Comparison of ENCODE assay signal across 8 cellular contexts in genomic region chr12:39272934-39273770, GRCh38.
DNase-seq lines count a peak whose midpoint lies in the region; ATAC-seq, FAIRE-seq and TF ChIP-seq lines count a peak whose summit lies in the region.

No MANE protein-coding gene starts in this region.

- no peak for TF ChIP-seq EP300 in suprapubic skin (IDR thresholded peaks at IDR 0.05)

- WGBS in thyroid gland, 2 donors = 24% methylated on average over 8 of the region's 8 CpGs
- 24% methylated on average over 8 of the region's 8 CpGs for WGBS in suprapubic skin

- H3K27ac ChIP-seq in thyroid gland (peak overlapping the region in 2 of 3 donors; percentile 1 to 32), suprapubic skin (no peak overlapping the region)

- TF ChIP-seq POLR2A in thyroid gland (IDR thresholded peaks at IDR 0.05) = no peak
- no peak for TF ChIP-seq POLR2A in suprapubic skin (IDR thresholded peaks at IDR 0.05)

- H3K9me3 ChIP-seq in thyroid gland (no peaks in the 10 kb centered on the region), suprapubic skin (no peaks in the 10 kb centered on the region)

- FAIRE-seq in islet of Langerhans (lab: Jason Lieb, UNC) = peak; percentile 99

- in situ Hi-C loops in astrocyte of the cerebellum (cut with HindIII; ENCODE audit: low sequenced_read_pairs) = no loop called here

- no peaks in the 10 kb centered on the region for H3K27me3 ChIP-seq in thyroid gland
- H3K27me3 ChIP-seq in suprapubic skin = no peaks in the 10 kb centered on the region

- ATAC-seq in GM21526 (IDR thresholded peaks at IDR 0.05; ENCODE audit: low FRiP score, unreplicated experiment) (peak; percentile 51), GM21737 (IDR thresholded peaks at IDR 0.05; ENCODE audit: unreplicated experiment) (no peak)

- H3K4me1 ChIP-seq in thyroid gland (peaks cover 15 to 18% of the 10 kb centered on the region in 2 donors), suprapubic skin (no peaks in the 10 kb centered on the region)

- TF ChIP-seq CTCF in astrocyte of the cerebellum (IDR thresholded peaks at IDR 0.05; ENCODE audit: low read depth, low read length, missing control alignments) (peak; percentile 73), thyroid gland (IDR thresholded peaks at IDR 0.05) (peak; percentile 19 to 72 (median 43)), suprapubic skin (IDR thresholded peaks at IDR 0.05) (peak in 1 of 2 donors; percentile 43)

- no peaks in the 10 kb centered on the region for H3K36me3 ChIP-seq in thyroid gland
- no peaks in the 10 kb centered on the region for H3K36me3 ChIP-seq in suprapubic skin

- peak; percentile 42 for DNase-seq in DMS53 treated with DMSO at 0.1 percent for 48 hours (lab: John Stamatoyannopoulos, UW; ENCODE audit: unreplicated experiment)
- peak; percentile 30 for DNase-seq in NCI-H345 treated with DMSO at 0.1 percent for 48 hours (lab: John Stamatoyannopoulos, UW; ENCODE audit: unreplicated experiment)
- peak; percentile 24 for DNase-seq in astrocyte of the cerebellum (ENCODE audit: low read depth)
- peak; percentile 14 to 24 for DNase-seq in thyroid gland
- no peak for DNase-seq in suprapubic skin (ENCODE audit: low spot score in 2 of 2)

- intact Hi-C loops in thyroid gland (cut with DNase I) = loop anchor here (10.0 kb wide), 1 partner anchor 128 kb away; no protein-coding TSS in a partner anchor

- H3K4me3 ChIP-seq in astrocyte of the cerebellum (ENCODE audit: low read depth, low read length) = no peak overlapping the region
- no peak overlapping the region for H3K4me3 ChIP-seq in thyroid gland (replicated peaks in 1 of 3)
- no peak overlapping the region for H3K4me3 ChIP-seq in suprapubic skin

Comparison
In these comparisons a context has a peak if more than half of its experiments do, and no peak if none do; other contexts are left out.
1. DNase-seq: peak in DMS53 treated with DMSO at 0.1 percent for 48 hours (single experiment), NCI-H345 treated with DMSO at 0.1 percent for 48 hours (single experiment), astrocyte of the cerebellum (single experiment) and thyroid gland (2 of 2); none in suprapubic skin (0 of 2).